In genomic region chr1:203217139-203217621, GRCh38 we compare ENCODE assay signal across 14 cellular contexts. TPM values are rescaled to one million over a fixed set of nuclear protein-coding genes. Genes with fewer than 3 reads are reported as not detected.
DNase-seq lines count a peak whose midpoint lies in the region; ATAC-seq, FAIRE-seq and TF ChIP-seq lines count a peak whose summit lies in the region.
"Had no signal": no experiment of that assay in that cellular context is flagged by ENCODE, and none has a peak within 500 bp of the region (broad histone marks: within the 10 kb centered on the region; RNA-seq: fewer than 3 reads in every experiment).

No MANE protein-coding gene starts in this region.

- H2AFZ ChIP-seq in Loucy (ENCODE audit: low read length), result no peak overlapping the region

- H3F3A ChIP-seq in Loucy (ENCODE audit: low read depth), result no peaks in the 10 kb centered on the region

- no peak overlapping the region for H3K4me2 ChIP-seq in Loucy (ENCODE audit: low read depth, low read length, poor library complexity, severe bottlenecking)

- H3K79me2 ChIP-seq in Loucy (ENCODE audit: insufficient read depth, low read length), result no peaks in the 10 kb centered on the region

- no peak overlapping the region for H3K4me3 ChIP-seq in GM06990 (replicated peaks; ENCODE audit: low read depth, low read length)
- H3K4me3 ChIP-seq in Loucy (ENCODE audit: low read length, poor library complexity, severe bottlenecking), result no peak overlapping the region
- H3K4me3 ChIP-seq in bronchial epithelial cell (ENCODE audit: low read depth, low read length), result no peak overlapping the region
- H3K4me3 ChIP-seq in mucosa of descending colon, result no peak overlapping the region
- H3K4me3 ChIP-seq: tibial nerve had no signal

- DNase-seq in GM06990 (ENCODE audit: extremely low read depth, insufficient read length) (no peak), bronchial epithelial cell (ENCODE audit: low read depth) (peak; percentile 11), mucosa of descending colon (no peak), 8988T (no peak), HTR-8/SVneo (ENCODE audit: insufficient read length, low spot score) (no peak)
- DNase-seq: activated CD4-positive, CD25-positive, alpha-beta regulatory T cell treated with anti-CD3 and anti-CD28 coated beads, Interleukin-2, amount 50 U/mL, for 72 hours; activated gamma-delta T cell; mesenchymal stem cell had no signal

- TF ChIP-seq CTCF in GM06990 (IDR thresholded peaks at IDR 0.05; ENCODE audit: insufficient read depth, low read length, poor library complexity, severe bottlenecking), result peak; percentile 21
- TF ChIP-seq CTCF in Loucy (conservative IDR thresholded peaks at IDR 0.05; ENCODE audit: low read length), result peak; percentile 55
- peak; percentile 32 for TF ChIP-seq CTCF in bronchial epithelial cell (IDR thresholded peaks at IDR 0.05; ENCODE audit: insufficient read depth, low read length, severe bottlenecking)
- no peak for TF ChIP-seq CTCF in mucosa of descending colon (IDR thresholded peaks at IDR 0.05)

- H3K36me3 ChIP-seq in GM06990 (ENCODE audit: control insufficient read depth, insufficient read depth, low read length) (no peaks in the 10 kb centered on the region), Loucy (ENCODE audit: insufficient read depth, low read length) (no peaks in the 10 kb centered on the region), bronchial epithelial cell (ENCODE audit: control insufficient read depth, insufficient read depth, low read length) (no peaks in the 10 kb centered on the region), mucosa of descending colon (ENCODE audit: low read depth) (no peaks in the 10 kb centered on the region)
- H3K36me3 ChIP-seq: tibial nerve had no signal

- H3K4me1 ChIP-seq in Loucy (ENCODE audit: insufficient read depth, low read length, poor library complexity, severe bottlenecking), result peaks cover 9% of the 10 kb centered on the region
- no peaks in the 10 kb centered on the region for H3K4me1 ChIP-seq in mucosa of descending colon (ENCODE audit: low read depth)

- no peaks in the 10 kb centered on the region for H3K9me2 ChIP-seq in Loucy (replicated peaks; ENCODE audit: low read depth, low read length)

- ATAC-seq in mucosa of descending colon, result peak; percentile 41
- no peak for ATAC-seq in HG03565 (IDR thresholded peaks at IDR 0.05; ENCODE audit: unreplicated experiment)
- ATAC-seq in GM19455 (IDR thresholded peaks at IDR 0.05; ENCODE audit: unreplicated experiment), result no peak

- no peak overlapping the region for H3K9ac ChIP-seq in Loucy (ENCODE audit: low read depth, low read length, poor library complexity, severe bottlenecking)

- H3K9me3 ChIP-seq in Loucy (ENCODE audit: insufficient read depth, low read depth, low read length), result no peaks in the 10 kb centered on the region
- no peaks in the 10 kb centered on the region for H3K9me3 ChIP-seq in mucosa of descending colon
- H3K9me3 ChIP-seq: tibial nerve had no signal

- no peaks in the 10 kb centered on the region for H4K20me1 ChIP-seq in Loucy (ENCODE audit: insufficient read depth, low read length, poor library complexity, severe bottlenecking)

- H3K27me3 ChIP-seq in GM06990 (replicated peaks; ENCODE audit: control insufficient read depth, insufficient read depth, low read length) (no peaks in the 10 kb centered on the region; the same call in 1 of the 2 replicates), Loucy (ENCODE audit: insufficient read depth, low read length, poor library complexity, severe bottlenecking) (no peaks in the 10 kb centered on the region), bronchial epithelial cell (ENCODE audit: control insufficient read depth, insufficient read depth, low read length) (peaks cover 5% of the 10 kb centered on the region)
- H3K27me3 ChIP-seq: tibial nerve had no signal

- intact Hi-C loops in mucosa of descending colon (cut with DNase I, micrococcal nuclease), result loop anchor here (5.0 kb wide), 2 partner anchors 100 to 175 kb away; no protein-coding TSS in a partner anchor

- no peak for FAIRE-seq in bronchial epithelial cell (lab: Jason Lieb, UNC)
- FAIRE-seq in HTR-8/SVneo (lab: Jason Lieb, UNC), result no peak

RNA-seq across cellular contexts. Expression of gene CHIT1, which starts 12.3 kb away (rescaled TPM):
- total RNA-seq in bronchial epithelial cell (under 0.01 TPM in 2 replicates), mucosa of descending colon (under 1 TPM in 2 of 3 donors, not detected in 1; 0.13 to 0.96 TPM)
- total RNA-seq: H4, RPMI7951 had no signal

RNA-seq across cellular contexts. Expression of gene CHI3L1, which starts 30.7 kb away (rescaled TPM):
- total RNA-seq in bronchial epithelial cell (0.79 and 1.7 TPM in 2 replicates), mucosa of descending colon (10 to 100 TPM in 1 of 3 donors, 1 to 10 TPM in 1, under 1 TPM in 1; 0.58 to 10.8 (median 1.8) TPM)
- total RNA-seq: H4, RPMI7951 had no signal

RNA-seq across cellular contexts. Expression of gene MYBPH, which starts 41.6 kb away (rescaled TPM):
- total RNA-seq in bronchial epithelial cell (not detected in 2 replicates), mucosa of descending colon (not detected)
- total RNA-seq: H4, tibial nerve had no signal
